In the genomic region with DNA sequence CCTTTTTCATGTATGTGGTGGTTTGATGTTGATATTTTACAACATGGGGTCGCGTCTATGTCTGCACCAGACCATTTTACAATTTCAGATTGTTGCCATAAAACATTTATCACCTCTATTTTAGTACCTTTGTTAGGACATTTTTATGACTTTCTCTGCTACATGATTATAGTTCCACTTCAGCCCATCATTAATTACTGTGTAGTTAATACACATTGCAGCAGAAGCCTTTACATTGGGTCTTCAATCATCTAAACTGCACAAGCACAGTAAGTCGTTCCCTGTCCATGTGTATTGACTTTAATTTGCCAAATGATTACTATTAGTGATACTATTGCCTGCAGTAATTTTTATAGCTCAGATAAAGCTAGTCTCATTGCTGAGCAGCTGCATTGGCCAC, we compare ENCODE assay signal across 25 cellular contexts. TPM values are rescaled to one million over a fixed set of nuclear protein-coding genes. Genes with fewer than 3 reads are reported as not detected.
DNase-seq lines count a peak whose midpoint lies in the region; ATAC-seq and FAIRE-seq lines count a peak whose summit lies in the region.
"Had no signal": no experiment of that assay in that cellular context is flagged by ENCODE, and none has a peak within 500 bp of the region (broad histone marks: within the 10 kb centered on the region; RNA-seq: fewer than 3 reads in every experiment).

No MANE protein-coding gene starts in this region.

- H3K4me1 ChIP-seq in small intestine (ENCODE audit: control insufficient read depth in 2 of 2, insufficient read depth in 1 of 2, low read depth in 1 of 2, low read length in 1 of 2), result peaks cover 0 to 2% of the 10 kb centered on the region in 2 donors
- H3K4me1 ChIP-seq: colonic mucosa had no signal

- no peak overlapping the region for H3K4me3 ChIP-seq in small intestine (ENCODE audit: low read depth in 1 of 2, low read length in 2 of 2)
- H3K4me3 ChIP-seq: colonic mucosa, GM12878, tibial artery had no signal

- WGBS in small intestine, 3 donors, result 10 to 47% (median 32%) methylated on average over 3 of the region's 3 CpGs

- no peaks in the 10 kb centered on the region for H3K9me3 ChIP-seq in small intestine (ENCODE audit: control insufficient read depth, low read depth)
- H3K9me3 ChIP-seq: colonic mucosa, tibial artery had no signal

- FAIRE-seq in small intestine (lab: Jason Lieb, UNC), result no peak
- FAIRE-seq: GM12878, keratinocyte, TTC549 had no signal

- H3K9me3 Mint-ChIP-seq in activated naive CD4-positive, alpha-beta T cell treated with anti-CD3 and anti-CD28 coated beads, Interleukin-2, amount 50 U/mL, for 24 hours, result no peaks in the 10 kb centered on the region
- no peaks in the 10 kb centered on the region for H3K9me3 Mint-ChIP-seq in activated naive CD4-positive, alpha-beta T cell treated with anti-CD3 and anti-CD28 coated beads for 36 hours
- no peaks in the 10 kb centered on the region for H3K9me3 Mint-ChIP-seq in activated T-helper 2 cell treated with anti-CD3 and anti-CD28 coated beads, Interferon-gamma antibody, Interleukin-2, Interleukin-4, amounts not matched to agents 10 μg/mL and 5 μg/mL and 100 μg/mL, durations not matched to agents 14 hours and 24 hours and 36 hours
- H3K9me3 Mint-ChIP-seq: effector memory CD8-positive, alpha-beta T cell; mesothelial cell of epicardium; naive thymus-derived CD4-positive, alpha-beta T cell had no signal

- H3K36me3 Mint-ChIP-seq in activated naive CD4-positive, alpha-beta T cell treated with anti-CD3 and anti-CD28 coated beads, Interleukin-2, amount 50 U/mL, for 24 hours, result peaks cover 16% of the 10 kb centered on the region
- H3K36me3 Mint-ChIP-seq in activated naive CD4-positive, alpha-beta T cell treated with anti-CD3 and anti-CD28 coated beads for 36 hours (ENCODE audit: low read depth), result peaks cover 13% of the 10 kb centered on the region
- H3K36me3 Mint-ChIP-seq in activated T-helper 2 cell treated with anti-CD3 and anti-CD28 coated beads, Interferon-gamma antibody, Interleukin-2, Interleukin-4, amounts not matched to agents 10 μg/mL and 5 μg/mL and 100 μg/mL, durations not matched to agents 14 hours and 24 hours and 36 hours (ENCODE audit: low read depth), result peaks cover 39% of the 10 kb centered on the region

- H3K27ac ChIP-seq in small intestine (ENCODE audit: low read depth in 1 of 2, low read length in 1 of 2), result no peak overlapping the region
- H3K27ac ChIP-seq: colonic mucosa, tibial artery had no signal

- no peak overlapping the region for H3K27ac Mint-ChIP-seq in activated naive CD4-positive, alpha-beta T cell treated with anti-CD3 and anti-CD28 coated beads, Interleukin-2, amount 50 U/mL, for 24 hours
- H3K27ac Mint-ChIP-seq in activated naive CD4-positive, alpha-beta T cell treated with anti-CD3 and anti-CD28 coated beads for 36 hours, result no peak overlapping the region
- peak overlapping the region; percentile 66 for H3K27ac Mint-ChIP-seq in activated T-helper 2 cell treated with anti-CD3 and anti-CD28 coated beads, Interferon-gamma antibody, Interleukin-2, Interleukin-4, amounts not matched to agents 10 μg/mL and 5 μg/mL and 100 μg/mL, durations not matched to agents 14 hours and 24 hours and 36 hours
- H3K27ac Mint-ChIP-seq: mesothelial cell of epicardium had no signal

- peaks cover 3 to 4% of the 10 kb centered on the region in 2 donors for H3K36me3 ChIP-seq in small intestine (ENCODE audit: control insufficient read depth in 2 of 2, insufficient read depth in 2 of 2, low read length in 2 of 2)
- H3K36me3 ChIP-seq: colonic mucosa had no signal

- no peaks in the 10 kb centered on the region for H3K27me3 Mint-ChIP-seq in activated naive CD4-positive, alpha-beta T cell treated with anti-CD3 and anti-CD28 coated beads, Interleukin-2, amount 50 U/mL, for 24 hours
- H3K27me3 Mint-ChIP-seq in activated naive CD4-positive, alpha-beta T cell treated with anti-CD3 and anti-CD28 coated beads for 36 hours (ENCODE audit: low read depth), result no peaks in the 10 kb centered on the region
- no peaks in the 10 kb centered on the region for H3K27me3 Mint-ChIP-seq in activated T-helper 2 cell treated with anti-CD3 and anti-CD28 coated beads, Interferon-gamma antibody, Interleukin-2, Interleukin-4, amounts not matched to agents 10 μg/mL and 5 μg/mL and 100 μg/mL, durations not matched to agents 14 hours and 24 hours and 36 hours (ENCODE audit: low read depth)
- H3K27me3 Mint-ChIP-seq: effector memory CD8-positive, alpha-beta T cell; naive thymus-derived CD4-positive, alpha-beta T cell had no signal

- DNase-seq in activated naive CD4-positive, alpha-beta T cell treated with anti-CD3 and anti-CD28 coated beads for 36 hours, result no peak
- DNase-seq in NCI-H1417 treated with DMSO at 0.1 percent for 48 hours (lab: John Stamatoyannopoulos, UW) (peak; percentile 32), small intestine (peak; percentile 78), DMS79 treated with DMSO at 0.1 percent for 48 hours (lab: John Stamatoyannopoulos, UW) (no peak), NCI-H2081 treated with DMSO at 0.1 percent for 48 hours (lab: John Stamatoyannopoulos, UW) (no peak)
- no peak for DNase-seq in activated T-helper 2 cell treated with anti-CD3 and anti-CD28 coated beads, Interferon-gamma antibody, Interleukin-2, Interleukin-4, amounts not matched to agents 10 μg/mL and 5 μg/mL and 100 μg/mL, durations not matched to agents 14 hours and 24 hours and 36 hours (ENCODE audit: low spot score)
- DNase-seq: activated CD4-positive, CD25-positive, alpha-beta regulatory T cell treated with anti-CD3 and anti-CD28 coated beads, Interleukin-2, amount 50 U/mL, for 72 hours; activated gamma-delta T cell treated with Interleukin-2 at 50 U/mL for 16 hours; anterior cingulate cortex; colonic mucosa; effector memory CD8-positive, alpha-beta T cell; EL; foreskin fibroblast; head of caudate nucleus; KG1; NCI-H187; occipital lobe; tibial artery had no signal

- intact Hi-C loops in activated naive CD4-positive, alpha-beta T cell treated with anti-CD3 and anti-CD28 coated beads for 36 hours (cut with micrococcal nuclease), result loop anchor here (1.0 kb wide), 1 partner anchor 16 kb away; a partner anchor contains a TSS
- intact Hi-C loops in activated T-helper 2 cell treated with anti-CD3 and anti-CD28 coated beads, Interferon-gamma antibody, Interleukin-2, Interleukin-4, amounts not matched to agents 10 μg/mL and 5 μg/mL and 100 μg/mL, durations not matched to agents 14 hours and 24 hours and 36 hours (cut with micrococcal nuclease), result loop anchor here (1.0 kb wide), 1 partner anchor 17 kb away; no protein-coding TSS in a partner anchor

- no peaks in the 10 kb centered on the region for H3K27me3 ChIP-seq in small intestine (ENCODE audit: control insufficient read depth in 2 of 2, insufficient read depth in 2 of 2, low read length in 2 of 2)
- H3K27me3 ChIP-seq: colonic mucosa, tibial artery had no signal

- CTCF ChIA-PET in activated naive CD4-positive, alpha-beta T cell treated with anti-CD3 and anti-CD28 coated beads for 36 hours (lab: Charles Lee), result interaction anchor here (0.8 to 1.4 kb wide), 3 partner anchors 12 to 259 kb away, joined by 3 read pairs; no protein-coding TSS in a partner anchor

- H3K4me3 Mint-ChIP-seq in activated naive CD4-positive, alpha-beta T cell treated with anti-CD3 and anti-CD28 coated beads, Interleukin-2, amount 50 U/mL, for 24 hours, result peak overlapping the region; percentile 47
- H3K4me3 Mint-ChIP-seq in activated naive CD4-positive, alpha-beta T cell treated with anti-CD3 and anti-CD28 coated beads for 36 hours, result no peak overlapping the region
- H3K4me3 Mint-ChIP-seq in activated T-helper 2 cell treated with anti-CD3 and anti-CD28 coated beads, Interferon-gamma antibody, Interleukin-2, Interleukin-4, amounts not matched to agents 10 μg/mL and 5 μg/mL and 100 μg/mL, durations not matched to agents 14 hours and 24 hours and 36 hours (ENCODE audit: low read depth), result peak overlapping the region; percentile 49
- H3K4me3 Mint-ChIP-seq: mesothelial cell of epicardium had no signal

- peaks cover 52% of the 10 kb centered on the region for H3K4me1 Mint-ChIP-seq in activated naive CD4-positive, alpha-beta T cell treated with anti-CD3 and anti-CD28 coated beads, Interleukin-2, amount 50 U/mL, for 24 hours
- peaks cover 46% of the 10 kb centered on the region for H3K4me1 Mint-ChIP-seq in activated naive CD4-positive, alpha-beta T cell treated with anti-CD3 and anti-CD28 coated beads for 36 hours (ENCODE audit: low read depth)
- peaks cover 66% of the 10 kb centered on the region for H3K4me1 Mint-ChIP-seq in activated T-helper 2 cell treated with anti-CD3 and anti-CD28 coated beads, Interferon-gamma antibody, Interleukin-2, Interleukin-4, amounts not matched to agents 10 μg/mL and 5 μg/mL and 100 μg/mL, durations not matched to agents 14 hours and 24 hours and 36 hours (ENCODE audit: low read depth)

- ATAC-seq in GM21381 (IDR thresholded peaks at IDR 0.05; ENCODE audit: unreplicated experiment), result no peak
- ATAC-seq: GM12878 had no signal

RNA-seq across cellular contexts. Expression of a gene that starts 15.8 kb away (rescaled TPM):
- under 1 TPM; 0.81 to 0.95 TPM for total RNA-seq in activated naive CD4-positive, alpha-beta T cell treated with anti-CD3 and anti-CD28 coated beads for 36 hours
- 4.5 and 4.8 TPM in 2 replicates for total RNA-seq in activated T-helper 2 cell treated with anti-CD3 and anti-CD28 coated beads, Interferon-gamma antibody, Interleukin-2, Interleukin-4, amounts not matched to agents 10 μg/mL and 5 μg/mL and 100 μg/mL, durations not matched to agents 14 hours and 24 hours and 36 hours
- polyA plus RNA-seq in small intestine, result 1 to 10 TPM in 1 of 3 donors, under 1 TPM in 2; 0.78 to 1.6 (median 0.89) TPM

RNA-seq across cellular contexts. Expression of a gene that starts 16.1 kb away (rescaled TPM):
- 10 to 100 TPM; 13.4 to 15.1 TPM for total RNA-seq in activated naive CD4-positive, alpha-beta T cell treated with anti-CD3 and anti-CD28 coated beads for 36 hours
- 13.8 and 14.6 TPM in 2 replicates for total RNA-seq in activated T-helper 2 cell treated with anti-CD3 and anti-CD28 coated beads, Interferon-gamma antibody, Interleukin-2, Interleukin-4, amounts not matched to agents 10 μg/mL and 5 μg/mL and 100 μg/mL, durations not matched to agents 14 hours and 24 hours and 36 hours
- polyA plus RNA-seq in small intestine, result 10 to 100 TPM in 2 of 3 donors, 1 to 10 TPM in 1; 6.9 to 11.2 (median 10.3) TPM

Comparison
In these comparisons a context has a peak if more than half of its experiments do, and no peak if none do; other contexts are left out.
1. DNase-seq: peak in NCI-H1417 treated with DMSO at 0.1 percent for 48 hours (single experiment) and small intestine (single experiment); none in activated naive CD4-positive, alpha-beta T cell treated with anti-CD3 and anti-CD28 coated beads for 36 hours (single experiment), activated T-helper 2 cell treated with anti-CD3 and anti-CD28 coated beads, Interferon-gamma antibody, Interleukin-2, Interleukin-4, amounts not matched to agents 10 μg/mL and 5 μg/mL and 100 μg/mL, durations not matched to agents 14 hours and 24 hours and 36 hours (single experiment), DMS79 treated with DMSO at 0.1 percent for 48 hours (single experiment) and NCI-H2081 treated with DMSO at 0.1 percent for 48 hours (single experiment).